ENCODE assay signal across 17 cellular contexts in the genomic region with DNA sequence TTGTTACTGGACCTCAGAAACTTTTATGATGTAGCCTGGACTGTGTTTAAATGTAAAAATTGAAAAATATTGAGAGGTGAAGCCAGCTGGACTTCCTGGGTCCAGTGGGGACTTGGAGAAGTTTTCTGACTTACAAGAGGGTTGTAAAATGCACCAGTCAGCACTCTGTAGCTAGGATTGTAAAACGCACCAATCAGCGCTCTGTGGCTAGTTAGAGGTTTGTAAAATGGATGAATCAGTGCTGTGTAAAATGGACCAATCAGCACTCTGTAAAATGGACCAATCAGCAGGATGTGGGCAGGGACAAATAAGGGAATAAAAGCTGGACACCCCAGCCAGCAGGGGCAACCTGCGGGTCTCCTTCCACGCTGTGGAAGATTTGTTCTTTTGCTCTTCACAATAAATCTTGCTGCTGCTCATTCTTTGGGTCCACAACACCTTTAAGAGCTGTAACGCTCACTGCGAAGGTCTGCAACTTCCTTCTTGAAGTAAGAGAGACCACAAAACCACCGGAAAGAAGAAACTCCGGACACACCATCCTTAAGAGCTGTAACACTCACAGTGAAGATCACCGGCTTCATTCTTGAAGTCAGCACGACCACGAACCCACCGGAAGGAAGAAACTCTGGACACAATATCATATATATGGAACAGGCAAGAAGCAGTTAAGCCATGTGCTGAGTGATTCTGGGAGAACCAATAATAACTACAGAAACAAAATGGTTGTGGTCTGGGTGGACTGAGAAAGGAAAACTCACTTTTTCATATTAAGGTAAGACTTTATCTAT.
DNase-seq lines count a peak whose midpoint lies in the region; ATAC-seq and FAIRE-seq lines count a peak whose summit lies in the region.
"Had no signal": no experiment of that assay in that cellular context is flagged by ENCODE, and none has a peak within 500 bp of the region (broad histone marks: within the 10 kb centered on the region; RNA-seq: fewer than 3 reads in every experiment).

No MANE protein-coding gene starts in this region.

- 66 to 84% (median 74%) methylated on average over 12 of the region's 12 CpGs for WGBS in small intestine, 3 donors

- no peaks in the 10 kb centered on the region; a peak in 1 of 22 replicates for H3K36me3 ChIP-seq in BLaER1 treated with 17β-estradiol and CSF1 and Interleukin-3, amounts not matched to agents 10 nM and 100 nM
- H3K36me3 ChIP-seq in small intestine (ENCODE audit: control insufficient read depth in 2 of 2, insufficient read depth in 2 of 2, low read length in 2 of 2) = no peaks in the 10 kb centered on the region
- H3K36me3 ChIP-seq: thoracic aorta had no signal

- H4K20me1 ChIP-seq in BLaER1 treated with 17β-estradiol and CSF1 and Interleukin-3, amounts not matched to agents 10 nM and 100 nM = no peaks in the 10 kb centered on the region

- DNase-seq in NOMO-1 treated with dmso at 0.1 percent for 144 hours (lab: John Stamatoyannopoulos, UW; ENCODE audit: unreplicated experiment) (peak; percentile 70), SK-N-DZ (ENCODE audit: low spot score) (no peak), occipital lobe (lab: John Stamatoyannopoulos, UW) (no peak), small intestine (no peak)
- DNase-seq: ACHN; activated B cell treated with CpG ODN at 0.5 μM for 24 hours; activated naive CD8-positive, alpha-beta T cell treated with anti-CD3 and anti-CD28 coated beads, Interleukin-2, amount 50 U/mL, for 24 hours; Calu3; kidney; NK-92 treated with Interleukin-12 subunit alpha and Interleukin-12 subunit beta, amount 100 ng/mL, for 24 hours; posterior cingulate gyrus had no signal

- ATAC-seq in GM21423 (IDR thresholded peaks at IDR 0.05; ENCODE audit: unreplicated experiment) (peak; percentile 95), HG03196 (IDR thresholded peaks at IDR 0.05; ENCODE audit: unreplicated experiment) (peak; percentile 45), HG03439 (IDR thresholded peaks at IDR 0.05; ENCODE audit: unreplicated experiment) (no peak)
- ATAC-seq: activated naive CD8-positive, alpha-beta T cell treated with anti-CD3 and anti-CD28 coated beads, Interleukin-2, amount 50 U/mL, for 24 hours; SK-N-SH treated with all-trans-retinoic acid at 6 μM for 48 hours had no signal

- H3K27ac ChIP-seq in BLaER1 treated with 17β-estradiol and CSF1 and Interleukin-3, amounts not matched to agents 10 nM and 100 nM = peak overlapping the region in 3 of 11 experiments; percentile 8 to 54 (median 39); a peak in 3 of 22 replicates
- no peak overlapping the region for H3K27ac ChIP-seq in small intestine (ENCODE audit: low read depth in 1 of 2, low read length in 1 of 2)
- H3K27ac ChIP-seq: thoracic aorta had no signal

- peak overlapping the region in 7 of 10 experiments; percentile 2 to 31 (median 11); a peak in 8 of 20 replicates for H3K4me3 ChIP-seq in BLaER1 treated with 17β-estradiol and CSF1 and Interleukin-3, amounts not matched to agents 10 nM and 100 nM
- H3K4me3 ChIP-seq in small intestine (ENCODE audit: low read depth in 1 of 2, low read length in 2 of 2) = no peak overlapping the region
- H3K4me3 ChIP-seq: thoracic aorta had no signal

- no peaks in the 10 kb centered on the region for H3K27me3 ChIP-seq in BLaER1 treated with 17β-estradiol and CSF1 and Interleukin-3, amounts not matched to agents 10 nM and 100 nM
- H3K27me3 ChIP-seq in small intestine (ENCODE audit: control insufficient read depth in 2 of 2, insufficient read depth in 2 of 2, low read length in 2 of 2) = no peaks in the 10 kb centered on the region

- peaks cover 18 to 56% (median 39%) of the 10 kb centered on the region in 11 experiments for H3K9me3 ChIP-seq in BLaER1 treated with 17β-estradiol and CSF1 and Interleukin-3, amounts not matched to agents 10 nM and 100 nM (replicated peaks in 1 of 11)
- H3K9me3 ChIP-seq in small intestine (ENCODE audit: control insufficient read depth, low read depth) = no peaks in the 10 kb centered on the region
- H3K9me3 ChIP-seq: thoracic aorta had no signal

- FAIRE-seq in small intestine (lab: Jason Lieb, UNC) = no peak
- FAIRE-seq: kidney had no signal

- peak overlapping the region; percentile 66 to 79 (median 71) for H3K4me2 ChIP-seq in BLaER1 treated with 17β-estradiol and CSF1 and Interleukin-3, amounts not matched to agents 10 nM and 100 nM

- H3K9ac ChIP-seq in BLaER1 treated with 17β-estradiol and CSF1 and Interleukin-3, amounts not matched to agents 10 nM and 100 nM = no peak overlapping the region

- H3K4me1 ChIP-seq in BLaER1 treated with 17β-estradiol and CSF1 and Interleukin-3, amounts not matched to agents 10 nM and 100 nM = peaks cover 16 to 24% (median 18%) of the 10 kb centered on the region in 10 experiments
- H3K4me1 ChIP-seq in small intestine (ENCODE audit: control insufficient read depth in 2 of 2, insufficient read depth in 1 of 2, low read depth in 1 of 2, low read length in 1 of 2) = no peaks in the 10 kb centered on the region

Comparison
In these comparisons a context has a peak if more than half of its experiments do, and no peak if none do; other contexts are left out.
1. H3K4me3 ChIP-seq: peak in BLaER1 treated with 17β-estradiol and CSF1 and Interleukin-3, amounts not matched to agents 10 nM and 100 nM (7 of 10); none in small intestine (0 of 2).